ENCODE assay signal across 1 cellular context in the genomic region with DNA sequence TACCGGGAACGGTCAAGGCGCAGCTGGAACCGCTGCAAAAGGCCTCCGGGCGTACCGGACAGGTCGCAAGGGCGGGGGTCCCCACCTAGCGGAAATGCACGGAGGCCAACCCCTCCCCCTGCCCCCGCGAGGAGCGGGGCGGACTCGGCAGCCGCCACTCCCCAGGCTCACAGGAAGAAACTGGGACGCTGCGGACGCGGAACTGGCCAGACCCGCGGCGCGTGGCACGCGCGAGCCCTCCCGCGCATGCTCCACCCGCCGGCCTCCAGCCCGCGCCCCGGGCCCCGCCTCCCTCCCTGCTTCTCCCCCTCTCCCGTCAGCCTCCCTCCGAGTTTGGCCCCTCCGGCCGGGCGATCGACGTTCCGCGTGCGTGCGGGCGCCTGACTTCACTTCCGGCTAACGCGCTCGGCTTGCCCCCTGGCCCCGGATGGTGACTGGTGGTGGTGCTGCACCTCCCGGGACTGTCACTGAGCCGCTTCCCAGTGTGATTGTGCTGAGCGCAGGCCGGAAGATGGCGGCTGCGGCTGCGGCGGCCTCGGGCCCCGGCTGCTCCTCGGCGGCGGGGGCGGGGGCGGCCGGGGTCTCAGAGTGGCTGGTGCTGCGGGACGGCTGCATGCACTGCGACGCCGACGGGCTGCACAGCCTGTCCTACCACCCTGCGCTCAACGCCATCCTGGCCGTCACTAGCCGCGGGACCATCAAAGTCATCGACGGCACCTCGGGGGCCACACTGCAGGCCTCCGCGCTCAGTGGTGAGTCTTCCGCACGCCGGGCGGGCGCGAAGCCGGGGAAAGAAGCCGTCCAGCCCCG.
TF ChIP-seq lines count a peak whose summit lies in the region.

A gene with protein sequence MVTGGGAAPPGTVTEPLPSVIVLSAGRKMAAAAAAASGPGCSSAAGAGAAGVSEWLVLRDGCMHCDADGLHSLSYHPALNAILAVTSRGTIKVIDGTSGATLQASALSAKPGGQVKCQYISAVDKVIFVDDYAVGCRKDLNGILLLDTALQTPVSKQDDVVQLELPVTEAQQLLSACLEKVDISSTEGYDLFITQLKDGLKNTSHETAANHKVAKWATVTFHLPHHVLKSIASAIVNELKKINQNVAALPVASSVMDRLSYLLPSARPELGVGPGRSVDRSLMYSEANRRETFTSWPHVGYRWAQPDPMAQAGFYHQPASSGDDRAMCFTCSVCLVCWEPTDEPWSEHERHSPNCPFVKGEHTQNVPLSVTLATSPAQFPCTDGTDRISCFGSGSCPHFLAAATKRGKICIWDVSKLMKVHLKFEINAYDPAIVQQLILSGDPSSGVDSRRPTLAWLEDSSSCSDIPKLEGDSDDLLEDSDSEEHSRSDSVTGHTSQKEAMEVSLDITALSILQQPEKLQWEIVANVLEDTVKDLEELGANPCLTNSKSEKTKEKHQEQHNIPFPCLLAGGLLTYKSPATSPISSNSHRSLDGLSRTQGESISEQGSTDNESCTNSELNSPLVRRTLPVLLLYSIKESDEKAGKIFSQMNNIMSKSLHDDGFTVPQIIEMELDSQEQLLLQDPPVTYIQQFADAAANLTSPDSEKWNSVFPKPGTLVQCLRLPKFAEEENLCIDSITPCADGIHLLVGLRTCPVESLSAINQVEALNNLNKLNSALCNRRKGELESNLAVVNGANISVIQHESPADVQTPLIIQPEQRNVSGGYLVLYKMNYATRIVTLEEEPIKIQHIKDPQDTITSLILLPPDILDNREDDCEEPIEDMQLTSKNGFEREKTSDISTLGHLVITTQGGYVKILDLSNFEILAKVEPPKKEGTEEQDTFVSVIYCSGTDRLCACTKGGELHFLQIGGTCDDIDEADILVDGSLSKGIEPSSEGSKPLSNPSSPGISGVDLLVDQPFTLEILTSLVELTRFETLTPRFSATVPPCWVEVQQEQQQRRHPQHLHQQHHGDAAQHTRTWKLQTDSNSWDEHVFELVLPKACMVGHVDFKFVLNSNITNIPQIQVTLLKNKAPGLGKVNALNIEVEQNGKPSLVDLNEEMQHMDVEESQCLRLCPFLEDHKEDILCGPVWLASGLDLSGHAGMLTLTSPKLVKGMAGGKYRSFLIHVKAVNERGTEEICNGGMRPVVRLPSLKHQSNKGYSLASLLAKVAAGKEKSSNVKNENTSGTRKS (N-terminal part only) (plus strand): TSS at position 289 of the 810 bp plus-strand sequence. CDS start 139 bp downstream, at position 428.

TF ChIP-seq in K562, 482 proteins besides CTCF, POLR2A, EP300 and RAD21 (continued from another document and continues in another):
- no peak for TF ChIP-seq MEF2A (IDR thresholded peaks at IDR 0.05; ENCODE audit: control insufficient read depth, low read depth, low read length)
- TF ChIP-seq TAF15 (IDR thresholded peaks at IDR 0.05; ENCODE audit: low read depth, low read length): no peak
- no peak for TF ChIP-seq GABPB2 (CRISPR knock-in tag; conservative IDR thresholded peaks at IDR 0.05)
- no peak; the same call in 1 of the 2 replicates for TF ChIP-seq ZNF707 (CRISPR knock-in tag; conservative IDR thresholded peaks at IDR 0.05)
- TF ChIP-seq TBP (optimal IDR thresholded peaks at IDR 0.05; ENCODE audit: low read depth, low read length): peak; percentile 78
- TF ChIP-seq, protein P1, sequence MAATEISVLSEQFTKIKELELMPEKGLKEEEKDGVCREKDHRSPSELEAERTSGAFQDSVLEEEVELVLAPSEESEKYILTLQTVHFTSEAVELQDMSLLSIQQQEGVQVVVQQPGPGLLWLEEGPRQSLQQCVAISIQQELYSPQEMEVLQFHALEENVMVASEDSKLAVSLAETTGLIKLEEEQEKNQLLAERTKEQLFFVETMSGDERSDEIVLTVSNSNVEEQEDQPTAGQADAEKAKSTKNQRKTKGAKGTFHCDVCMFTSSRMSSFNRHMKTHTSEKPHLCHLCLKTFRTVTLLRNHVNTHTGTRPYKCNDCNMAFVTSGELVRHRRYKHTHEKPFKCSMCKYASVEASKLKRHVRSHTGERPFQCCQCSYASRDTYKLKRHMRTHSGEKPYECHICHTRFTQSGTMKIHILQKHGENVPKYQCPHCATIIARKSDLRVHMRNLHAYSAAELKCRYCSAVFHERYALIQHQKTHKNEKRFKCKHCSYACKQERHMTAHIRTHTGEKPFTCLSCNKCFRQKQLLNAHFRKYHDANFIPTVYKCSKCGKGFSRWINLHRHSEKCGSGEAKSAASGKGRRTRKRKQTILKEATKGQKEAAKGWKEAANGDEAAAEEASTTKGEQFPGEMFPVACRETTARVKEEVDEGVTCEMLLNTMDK (IDR thresholded peaks at IDR 0.05; ENCODE audit: borderline replicate concordance, insufficient read depth, low read depth, low read length, poor library complexity, severe bottlenecking): no peak
- peak; percentile 29; the same call in 1 of the 2 replicates for TF ChIP-seq SPI1 (IDR thresholded peaks at IDR 0.05; ENCODE audit: borderline replicate concordance, low read depth, low read length)
- TF ChIP-seq KLF6 (CRISPR knock-in tag; IDR thresholded peaks at IDR 0.05; ENCODE audit: borderline replicate concordance): peak; percentile 59; the same call in 1 of the 2 replicates
- no peak for TF ChIP-seq CHD2 (IDR thresholded peaks at IDR 0.05; ENCODE audit: low read depth, low read length)
- TF ChIP-seq ETV5 (CRISPR knock-in tag; IDR thresholded peaks at IDR 0.05; ENCODE audit: low read depth): peak; percentile 95
- TF ChIP-seq, protein P2, sequence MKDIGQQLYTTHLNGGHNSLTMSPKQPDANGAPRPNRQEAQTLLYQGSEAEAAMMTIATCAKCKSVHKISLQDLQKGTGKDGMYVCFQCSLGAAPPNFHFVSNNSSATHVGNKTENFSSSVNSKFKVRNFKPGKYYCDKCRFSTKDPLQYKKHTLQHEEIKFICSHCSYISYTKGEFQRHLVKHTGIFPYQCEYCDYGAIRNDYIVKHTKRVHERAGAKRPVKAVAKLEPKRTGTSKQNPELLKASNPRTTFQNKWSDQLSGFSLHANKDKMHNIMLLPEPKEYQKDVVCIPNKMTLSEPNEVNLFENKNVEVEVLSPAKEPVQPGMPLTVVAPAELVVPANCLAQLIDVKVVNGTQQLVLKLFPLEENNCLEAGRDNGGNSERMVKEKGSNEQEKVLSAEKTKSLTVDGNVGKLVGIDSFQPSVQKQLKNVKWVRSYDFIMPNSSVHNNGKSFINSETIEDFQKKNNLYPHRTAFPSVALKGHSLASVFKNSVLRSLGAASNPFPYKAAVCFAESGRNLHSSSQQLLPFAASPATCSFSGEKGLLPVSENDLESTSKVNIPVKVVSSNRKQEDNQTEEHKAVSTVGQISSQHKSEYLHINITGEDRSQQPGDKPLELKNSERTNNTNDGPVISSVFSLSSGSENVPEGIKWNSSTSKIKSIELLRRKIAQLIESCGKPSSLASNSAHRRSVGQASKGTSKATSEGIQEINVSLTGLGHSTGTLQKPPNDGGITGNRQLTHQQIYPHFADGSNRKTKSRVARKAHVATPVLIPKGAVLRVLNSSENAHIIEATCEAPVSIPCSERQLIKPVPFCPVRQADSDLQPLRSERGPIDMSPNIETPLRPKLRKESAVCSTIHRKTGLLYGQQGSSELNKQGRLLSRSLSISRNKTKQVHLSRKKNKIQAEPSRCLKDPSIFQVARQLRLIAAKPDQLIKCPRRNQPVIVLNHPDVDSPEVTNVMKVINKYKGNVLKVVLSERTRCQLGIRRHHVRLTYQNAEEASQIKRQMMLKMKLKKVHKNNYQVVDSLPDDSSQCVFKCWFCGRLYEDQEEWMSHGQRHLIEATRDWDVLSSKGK (CRISPR knock-in tag; IDR thresholded peaks at IDR 0.05): no peak
- TF ChIP-seq FOXA3 (CRISPR knock-in tag; conservative IDR thresholded peaks at IDR 0.05 in 1 of 2, IDR thresholded peaks at IDR 0.05 in 1 of 2): no peak
- TF ChIP-seq ZNF589 (CRISPR knock-in tag; IDR thresholded peaks at IDR 0.05; ENCODE audit: low read depth): no peak
- peak; percentile 65; the same call in 1 of the 2 replicates for TF ChIP-seq NR1H2 (CRISPR knock-in tag; IDR thresholded peaks at IDR 0.05)
- TF ChIP-seq ZNF133 (CRISPR knock-in tag; IDR thresholded peaks at IDR 0.05): no peak
- no peak for TF ChIP-seq SREBF1 (IDR thresholded peaks at IDR 0.05; ENCODE audit: borderline replicate concordance, low read depth, low read length)
- no peak for TF ChIP-seq MYBL2 (IDR thresholded peaks at IDR 0.05; ENCODE audit: low read depth)
- TF ChIP-seq MYBL2 (CRISPR knock-in tag; IDR thresholded peaks at IDR 0.05; ENCODE audit: borderline replicate concordance): no peak
- TF ChIP-seq, protein P3, sequence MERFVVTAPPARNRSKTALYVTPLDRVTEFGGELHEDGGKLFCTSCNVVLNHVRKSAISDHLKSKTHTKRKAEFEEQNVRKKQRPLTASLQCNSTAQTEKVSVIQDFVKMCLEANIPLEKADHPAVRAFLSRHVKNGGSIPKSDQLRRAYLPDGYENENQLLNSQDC (CRISPR knock-in tag; IDR thresholded peaks at IDR 0.05): no peak
- peak; percentile 92 for TF ChIP-seq CREM (IDR thresholded peaks at IDR 0.05; ENCODE audit: low read depth)
- peak; percentile 83 for TF ChIP-seq ZFX (CRISPR knock-in tag; IDR thresholded peaks at IDR 0.05)
- TF ChIP-seq, protein P4, sequence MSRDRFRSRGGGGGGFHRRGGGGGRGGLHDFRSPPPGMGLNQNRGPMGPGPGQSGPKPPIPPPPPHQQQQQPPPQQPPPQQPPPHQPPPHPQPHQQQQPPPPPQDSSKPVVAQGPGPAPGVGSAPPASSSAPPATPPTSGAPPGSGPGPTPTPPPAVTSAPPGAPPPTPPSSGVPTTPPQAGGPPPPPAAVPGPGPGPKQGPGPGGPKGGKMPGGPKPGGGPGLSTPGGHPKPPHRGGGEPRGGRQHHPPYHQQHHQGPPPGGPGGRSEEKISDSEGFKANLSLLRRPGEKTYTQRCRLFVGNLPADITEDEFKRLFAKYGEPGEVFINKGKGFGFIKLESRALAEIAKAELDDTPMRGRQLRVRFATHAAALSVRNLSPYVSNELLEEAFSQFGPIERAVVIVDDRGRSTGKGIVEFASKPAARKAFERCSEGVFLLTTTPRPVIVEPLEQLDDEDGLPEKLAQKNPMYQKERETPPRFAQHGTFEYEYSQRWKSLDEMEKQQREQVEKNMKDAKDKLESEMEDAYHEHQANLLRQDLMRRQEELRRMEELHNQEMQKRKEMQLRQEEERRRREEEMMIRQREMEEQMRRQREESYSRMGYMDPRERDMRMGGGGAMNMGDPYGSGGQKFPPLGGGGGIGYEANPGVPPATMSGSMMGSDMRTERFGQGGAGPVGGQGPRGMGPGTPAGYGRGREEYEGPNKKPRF (IDR thresholded peaks at IDR 0.05; ENCODE audit: low read depth, low read length): no peak
- no peak for TF ChIP-seq CC2D1A (IDR thresholded peaks at IDR 0.05)
- peak; percentile 67 to 69; a peak in 2 of 4 replicates for TF ChIP-seq SIN3A (IDR thresholded peaks at IDR 0.05; ENCODE audit: borderline replicate concordance in 2 of 2, control insufficient read depth in 1 of 2, low read depth in 2 of 2, low read length in 2 of 2)
- no peak for TF ChIP-seq RBM39 (optimal IDR thresholded peaks at IDR 0.05; ENCODE audit: low read depth, low read length)
- no peak for TF ChIP-seq ZNF668 (CRISPR knock-in tag; IDR thresholded peaks at IDR 0.05)
- TF ChIP-seq BRCA1 (IDR thresholded peaks at IDR 0.05): no peak
- TF ChIP-seq BRCA1 (CRISPR knock-in tag; IDR thresholded peaks at IDR 0.05): no peak
- TF ChIP-seq YY1 (IDR thresholded peaks at IDR 0.05; ENCODE audit: borderline replicate concordance in 1 of 3, control insufficient read depth in 1 of 3, extremely low read depth in 1 of 3, insufficient read depth in 3 of 3, insufficient read length in 1 of 3, insufficient replicate concordance in 2 of 3, low read depth in 1 of 3, low read length in 2 of 3): peak; percentile 64 to 91 (median 89)
- no peak for TF ChIP-seq ZNF79 (CRISPR knock-in tag; IDR thresholded peaks at IDR 0.05; ENCODE audit: low read depth)
- TF ChIP-seq, protein P5, sequence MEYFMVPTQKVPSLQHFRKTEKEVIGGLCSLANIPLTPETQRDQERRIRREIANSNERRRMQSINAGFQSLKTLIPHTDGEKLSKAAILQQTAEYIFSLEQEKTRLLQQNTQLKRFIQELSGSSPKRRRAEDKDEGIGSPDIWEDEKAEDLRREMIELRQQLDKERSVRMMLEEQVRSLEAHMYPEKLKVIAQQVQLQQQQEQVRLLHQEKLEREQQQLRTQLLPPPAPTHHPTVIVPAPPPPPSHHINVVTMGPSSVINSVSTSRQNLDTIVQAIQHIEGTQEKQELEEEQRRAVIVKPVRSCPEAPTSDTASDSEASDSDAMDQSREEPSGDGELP (CRISPR knock-in tag; IDR thresholded peaks at IDR 0.05; ENCODE audit: borderline replicate concordance): peak; percentile 98
- TF ChIP-seq SAFB (IDR thresholded peaks at IDR 0.05; ENCODE audit: borderline replicate concordance, low read depth, low read length): peak; percentile 42; the same call in 1 of the 2 replicates
- TF ChIP-seq CSDE1 (IDR thresholded peaks at IDR 0.05): no peak
- TF ChIP-seq ZNF146 (CRISPR knock-in tag; IDR thresholded peaks at IDR 0.05; ENCODE audit: unreplicated experiment): no peak
- 0 out of 2 replicates have a peak, but pooled peaks have one; percentile 37 for TF ChIP-seq ZSCAN32 (CRISPR knock-in tag; IDR thresholded peaks at IDR 0.05)
- TF ChIP-seq, protein P6, sequence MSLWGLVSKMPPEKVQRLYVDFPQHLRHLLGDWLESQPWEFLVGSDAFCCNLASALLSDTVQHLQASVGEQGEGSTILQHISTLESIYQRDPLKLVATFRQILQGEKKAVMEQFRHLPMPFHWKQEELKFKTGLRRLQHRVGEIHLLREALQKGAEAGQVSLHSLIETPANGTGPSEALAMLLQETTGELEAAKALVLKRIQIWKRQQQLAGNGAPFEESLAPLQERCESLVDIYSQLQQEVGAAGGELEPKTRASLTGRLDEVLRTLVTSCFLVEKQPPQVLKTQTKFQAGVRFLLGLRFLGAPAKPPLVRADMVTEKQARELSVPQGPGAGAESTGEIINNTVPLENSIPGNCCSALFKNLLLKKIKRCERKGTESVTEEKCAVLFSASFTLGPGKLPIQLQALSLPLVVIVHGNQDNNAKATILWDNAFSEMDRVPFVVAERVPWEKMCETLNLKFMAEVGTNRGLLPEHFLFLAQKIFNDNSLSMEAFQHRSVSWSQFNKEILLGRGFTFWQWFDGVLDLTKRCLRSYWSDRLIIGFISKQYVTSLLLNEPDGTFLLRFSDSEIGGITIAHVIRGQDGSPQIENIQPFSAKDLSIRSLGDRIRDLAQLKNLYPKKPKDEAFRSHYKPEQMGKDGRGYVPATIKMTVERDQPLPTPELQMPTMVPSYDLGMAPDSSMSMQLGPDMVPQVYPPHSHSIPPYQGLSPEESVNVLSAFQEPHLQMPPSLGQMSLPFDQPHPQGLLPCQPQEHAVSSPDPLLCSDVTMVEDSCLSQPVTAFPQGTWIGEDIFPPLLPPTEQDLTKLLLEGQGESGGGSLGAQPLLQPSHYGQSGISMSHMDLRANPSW (CRISPR knock-in tag; IDR thresholded peaks at IDR 0.05): no peak
- TF ChIP-seq, protein P7, sequence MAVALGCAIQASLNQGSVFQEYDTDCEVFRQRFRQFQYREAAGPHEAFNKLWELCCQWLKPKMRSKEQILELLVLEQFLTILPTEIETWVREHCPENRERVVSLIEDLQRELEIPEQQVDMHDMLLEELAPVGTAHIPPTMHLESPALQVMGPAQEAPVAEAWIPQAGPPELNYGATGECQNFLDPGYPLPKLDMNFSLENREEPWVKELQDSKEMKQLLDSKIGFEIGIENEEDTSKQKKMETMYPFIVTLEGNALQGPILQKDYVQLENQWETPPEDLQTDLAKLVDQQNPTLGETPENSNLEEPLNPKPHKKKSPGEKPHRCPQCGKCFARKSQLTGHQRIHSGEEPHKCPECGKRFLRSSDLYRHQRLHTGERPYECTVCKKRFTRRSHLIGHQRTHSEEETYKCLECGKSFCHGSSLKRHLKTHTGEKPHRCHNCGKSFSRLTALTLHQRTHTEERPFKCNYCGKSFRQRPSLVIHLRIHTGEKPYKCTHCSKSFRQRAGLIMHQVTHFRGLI (CRISPR knock-in tag; IDR thresholded peaks at IDR 0.05): no peak
- TF ChIP-seq ARID2 (IDR thresholded peaks at IDR 0.05): no peak
- TF ChIP-seq TAF9B (IDR thresholded peaks at IDR 0.05; ENCODE audit: partially characterized antibody): peak; percentile 76
- TF ChIP-seq EGR1 (conservative IDR thresholded peaks at IDR 0.05): peak; percentile 29
